In the genomic region with DNA sequence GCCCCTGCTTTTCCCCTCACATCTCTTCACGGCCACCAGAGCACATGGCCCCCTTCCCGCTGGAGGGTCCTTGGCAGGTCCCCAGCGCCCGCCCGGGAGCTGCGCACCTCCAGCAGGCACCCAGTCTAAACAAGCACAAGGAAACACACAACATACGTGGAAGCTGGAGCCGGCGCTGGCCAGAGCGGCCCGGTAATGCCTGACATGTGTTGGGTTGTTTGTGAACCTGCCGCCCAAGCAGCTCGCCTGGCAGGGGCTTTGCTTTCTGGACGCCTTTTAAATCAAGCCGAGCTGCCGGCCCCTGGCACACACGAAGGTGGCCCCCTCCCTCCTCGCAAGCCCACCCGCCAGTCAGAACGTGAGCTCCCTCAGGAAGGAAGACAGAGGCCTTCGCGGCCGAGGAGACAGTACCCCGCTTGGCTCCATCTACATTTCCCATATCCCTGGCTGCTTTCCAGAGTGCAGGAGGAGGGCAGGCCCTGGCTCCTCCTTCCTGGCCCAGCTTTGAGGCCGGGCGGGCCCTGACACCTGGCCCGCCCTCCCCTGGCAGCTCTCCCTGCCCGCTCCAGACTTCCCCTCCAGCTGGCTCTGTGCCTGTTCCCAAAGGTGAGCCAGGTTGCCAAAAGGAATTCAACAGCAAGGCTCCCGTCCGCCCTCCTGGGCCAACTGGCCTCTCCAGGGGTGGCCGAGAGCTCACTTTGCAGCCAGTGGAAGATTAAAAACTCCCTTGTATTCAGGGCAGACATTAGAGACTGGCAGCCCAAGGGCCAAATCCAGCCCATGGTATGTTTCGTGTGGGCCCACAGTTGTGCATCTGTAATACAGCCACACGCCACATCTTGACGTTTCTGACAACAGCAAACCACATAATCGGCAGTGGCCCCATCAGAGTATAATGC, we compare ENCODE assay signal across 9 cellular contexts. TPM values are rescaled to one million over a fixed set of nuclear protein-coding genes. Genes with fewer than 3 reads are reported as not detected.
DNase-seq lines count a peak whose midpoint lies in the region; ATAC-seq and TF ChIP-seq lines count a peak whose summit lies in the region.
"Had no signal": no experiment of that assay in that cellular context is flagged by ENCODE, and none has a peak within 500 bp of the region (broad histone marks: within the 10 kb centered on the region; RNA-seq: fewer than 3 reads in every experiment).

No MANE protein-coding gene starts in this region.

- intact Hi-C loops in cardiac septum (cut with DNase I) (no loop called here), gastrocnemius medialis (cut with DNase I; ENCODE audit: low total_unique reads) (loop anchor here (5.0 kb wide), 1 partner anchor 85 kb away; no protein-coding TSS in a partner anchor), posterior vena cava (cut with DNase I) (no loop called here)

- ATAC-seq in gastrocnemius medialis (peak; percentile 67 to 80), GM18861 (IDR thresholded peaks at IDR 0.05; ENCODE audit: unreplicated experiment) (no peak)
- no peak for ATAC-seq in activated T-cell treated with anti-CD3 and anti-CD28 coated beads, Interleukin-2, amount 50 U/mL, for 4 hours
- ATAC-seq: Panc1 had no signal

- no peak overlapping the region for H3K4me3 Mint-ChIP-seq in activated naive CD8-positive, alpha-beta T cell treated with anti-CD3 and anti-CD28 coated beads for 36 hours
- H3K4me3 Mint-ChIP-seq in activated T-cell treated with anti-CD3 and anti-CD28 coated beads, Interleukin-2, amount 50 U/mL, for 4 hours: no peak overlapping the region

- no peak for TF ChIP-seq POLR2A in gastrocnemius medialis (IDR thresholded peaks at IDR 0.05)

- no peaks in the 10 kb centered on the region for H3K36me3 ChIP-seq in gastrocnemius medialis

- no peak for TF ChIP-seq CTCF in gastrocnemius medialis (IDR thresholded peaks at IDR 0.05 in 4 of 5, conservative IDR thresholded peaks at IDR 0.05 in 1 of 5)

- no peaks in the 10 kb centered on the region for H3K9me3 ChIP-seq in gastrocnemius medialis

- no peaks in the 10 kb centered on the region for H3K27me3 Mint-ChIP-seq in activated naive CD8-positive, alpha-beta T cell treated with anti-CD3 and anti-CD28 coated beads for 36 hours
- no peaks in the 10 kb centered on the region for H3K27me3 Mint-ChIP-seq in activated T-cell treated with anti-CD3 and anti-CD28 coated beads, Interleukin-2, amount 50 U/mL, for 4 hours (ENCODE audit: low read depth)

- H3K27me3 ChIP-seq in gastrocnemius medialis: no peaks in the 10 kb centered on the region

- in situ Hi-C loops in gastrocnemius medialis (cut with MboI; ENCODE audit: low sequenced_read_pairs in 4 of 4): no loop called here

- peaks cover 1% of the 10 kb centered on the region for H3K36me3 Mint-ChIP-seq in activated naive CD8-positive, alpha-beta T cell treated with anti-CD3 and anti-CD28 coated beads for 36 hours
- H3K36me3 Mint-ChIP-seq in activated T-cell treated with anti-CD3 and anti-CD28 coated beads, Interleukin-2, amount 50 U/mL, for 4 hours (ENCODE audit: insufficient read depth): peaks cover 3% of the 10 kb centered on the region

- H3K4me3 ChIP-seq in gastrocnemius medialis: peak overlapping the region in 3 of 4 donors; percentile 11 to 29 (median 22)

- peaks cover 22 to 31% of the 10 kb centered on the region in 2 donors for H3K4me1 ChIP-seq in gastrocnemius medialis

- no peak overlapping the region for H3K27ac Mint-ChIP-seq in activated naive CD8-positive, alpha-beta T cell treated with anti-CD3 and anti-CD28 coated beads for 36 hours

- H3K27ac ChIP-seq in gastrocnemius medialis: peak overlapping the region; percentile 58 to 80 (median 68)

- DNase-seq in HPDE6-E6E7 (ENCODE audit: extremely low spot score) (peak; percentile 71), SHP77 (lab: John Stamatoyannopoulos, UW) (peak; percentile 73 to 86), cardiac septum (ENCODE audit: low spot score) (peak; percentile 79), gastrocnemius medialis (peak; percentile 51 to 89), posterior vena cava (ENCODE audit: low spot score) (no peak)
- no peak for DNase-seq in activated naive CD8-positive, alpha-beta T cell treated with anti-CD3 and anti-CD28 coated beads for 36 hours
- no peak for DNase-seq in activated T-cell treated with anti-CD3 and anti-CD28 coated beads, Interleukin-2, amount 50 U/mL, for 4 hours

- no peaks in the 10 kb centered on the region for H3K9me3 Mint-ChIP-seq in activated naive CD8-positive, alpha-beta T cell treated with anti-CD3 and anti-CD28 coated beads for 36 hours
- no peaks in the 10 kb centered on the region for H3K9me3 Mint-ChIP-seq in activated T-cell treated with anti-CD3 and anti-CD28 coated beads, Interleukin-2, amount 50 U/mL, for 4 hours

- H3K4me1 Mint-ChIP-seq in activated naive CD8-positive, alpha-beta T cell treated with anti-CD3 and anti-CD28 coated beads for 36 hours: no peaks in the 10 kb centered on the region
- H3K4me1 Mint-ChIP-seq in activated T-cell treated with anti-CD3 and anti-CD28 coated beads, Interleukin-2, amount 50 U/mL, for 4 hours (ENCODE audit: low read depth): no peaks in the 10 kb centered on the region

RNA-seq across cellular contexts. Expression of a gene that starts 28.7 kb away (rescaled TPM):
- total RNA-seq in cardiac septum (31.8 TPM), gastrocnemius medialis (10 to 100 TPM in 1 of 4 donors, 1 to 10 TPM in 1, under 1 TPM in 1, not detected in 1; 0.24 to 77.8 (median 1.3) TPM), posterior vena cava (100 to 1,000 TPM in 1 of 2 donors, 10 to 100 TPM in 1; 72.2 to 403 TPM)
- not detected for total RNA-seq in activated naive CD8-positive, alpha-beta T cell treated with anti-CD3 and anti-CD28 coated beads for 36 hours
- not detected for total RNA-seq in activated T-cell treated with anti-CD3 and anti-CD28 coated beads, Interleukin-2, amount 50 U/mL, for 4 hours

Comparison
In these comparisons a context has a peak if more than half of its experiments do, and no peak if none do; other contexts are left out.
1. DNase-seq: peak in HPDE6-E6E7 (single experiment), SHP77 (2 of 2), cardiac septum (single experiment) and gastrocnemius medialis (2 of 2); none in activated naive CD8-positive, alpha-beta T cell treated with anti-CD3 and anti-CD28 coated beads for 36 hours (single experiment), activated T-cell treated with anti-CD3 and anti-CD28 coated beads, Interleukin-2, amount 50 U/mL, for 4 hours (single experiment) and posterior vena cava (single experiment).
2. ATAC-seq: peak in gastrocnemius medialis (2 of 2); none in GM18861 (single experiment) and activated T-cell treated with anti-CD3 and anti-CD28 coated beads, Interleukin-2, amount 50 U/mL, for 4 hours (0 of 2).